In genomic region chr14:101559624-101560533, GRCh38 we compare ENCODE assay signal across 14 cellular contexts. TPM values are rescaled to one million over a fixed set of nuclear protein-coding genes. Genes with fewer than 3 reads are reported as not detected.
DNase-seq lines count a peak whose midpoint lies in the region; FAIRE-seq and TF ChIP-seq lines count a peak whose summit lies in the region.
"Had no signal": no experiment of that assay in that cellular context is flagged by ENCODE, and none has a peak within 500 bp of the region (broad histone marks: within the 10 kb centered on the region; RNA-seq: fewer than 3 reads in every experiment).

No MANE protein-coding gene starts in this region.

- no peaks in the 10 kb centered on the region for H3K4me1 Mint-ChIP-seq in CD14-positive monocyte

- no peak overlapping the region for H3K27ac ChIP-seq in neural cell (ENCODE audit: low read length)

- TF ChIP-seq EP300 in neural cell (conservative IDR thresholded peaks at IDR 0.05; ENCODE audit: poor library complexity, severe bottlenecking) = no peak

- peak overlapping the region in 1 of 2 donors; percentile 46 for H3K4me3 Mint-ChIP-seq in CD14-positive monocyte
- H3K4me3 Mint-ChIP-seq: activated naive CD8-positive, alpha-beta T cell treated with anti-CD3 and anti-CD28 coated beads, Interleukin-2, amount 10 ng/mL, durations not matched to agents 7 days and 5 days had no signal

- H3K9ac ChIP-seq in neural cell (ENCODE audit: low read length) = peak overlapping the region; percentile 60

- H3K4me3 ChIP-seq in fibroblast of villous mesenchyme (ENCODE audit: low read depth, low read length) (peak overlapping the region; percentile 39), neural cell (ENCODE audit: low read length) (peak overlapping the region; percentile 73)

- no peak for FAIRE-seq in RCC 7860 (lab: Jason Lieb, UNC)
- FAIRE-seq: G401.6, H54 had no signal

- peak; percentile 72 for TF ChIP-seq RAD21 in neural cell (conservative IDR thresholded peaks at IDR 0.05)

- H3K27me3 Mint-ChIP-seq in CD14-positive monocyte (ENCODE audit: low read depth in 3 of 3) = peaks cover 55 to 73% (median 65%) of the 10 kb centered on the region in 3 donors

- DNase-seq in AG09319 (ENCODE audit: extremely low read depth, low read depth) = no peak
- DNase-seq in KG1 (lab: John Stamatoyannopoulos, UW) = peak; percentile 4
- DNase-seq in fibroblast of villous mesenchyme (ENCODE audit: low read depth) = peak; percentile 14
- no peak for DNase-seq in DMS79 (lab: John Stamatoyannopoulos, UW)
- no peak for DNase-seq in CD14-positive monocyte (ENCODE audit: low spot score)
- no peak for DNase-seq in RCC 7860 (ENCODE audit: low spot score)
- no peak for DNase-seq in NCI-H446 treated with DMSO at 0.1 percent for 48 hours (lab: John Stamatoyannopoulos, UW)
- DNase-seq: activated naive CD8-positive, alpha-beta T cell treated with anti-CD3 and anti-CD28 coated beads, Interleukin-2, amount 10 ng/mL, durations not matched to agents 7 days and 5 days had no signal

- H3K9me3 ChIP-seq in neural cell (ENCODE audit: low read length) = no peaks in the 10 kb centered on the region

- peak; percentile 23 for TF ChIP-seq CTCF in AG09319 (IDR thresholded peaks at IDR 0.05; ENCODE audit: low read depth, low read length)
- TF ChIP-seq CTCF in fibroblast of villous mesenchyme (IDR thresholded peaks at IDR 0.05; ENCODE audit: insufficient read depth, low read depth, low read length) = peak; percentile 24
- TF ChIP-seq CTCF in neural cell (IDR thresholded peaks at IDR 0.05; ENCODE audit: poor library complexity, severe bottlenecking) = peak; percentile 62
- TF ChIP-seq CTCF in CD14-positive monocyte (IDR thresholded peaks at IDR 0.05) = no peak

- intact Hi-C loops in CD14-positive monocyte (cut with micrococcal nuclease) = no loop called here

- H3K79me2 ChIP-seq in neural cell (replicated peaks; ENCODE audit: insufficient read depth, low read length) = no peaks in the 10 kb centered on the region

- peaks cover 13 to 14% of the 10 kb centered on the region in 2 donors for H3K36me3 Mint-ChIP-seq in CD14-positive monocyte

- no peaks in the 10 kb centered on the region for H4K20me1 ChIP-seq in neural cell (ENCODE audit: insufficient read depth)

- peaks cover 18 to 32% (median 25%) of the 10 kb centered on the region in 7 donors for H3K9me3 Mint-ChIP-seq in CD14-positive monocyte

- H3K9me2 ChIP-seq in neural cell (ENCODE audit: insufficient read depth, low read length) = no peaks in the 10 kb centered on the region

- H3K36me3 ChIP-seq in neural cell (ENCODE audit: insufficient read depth, low read length) = no peaks in the 10 kb centered on the region

- no peak overlapping the region for H3K27ac Mint-ChIP-seq in CD14-positive monocyte
- H3K27ac Mint-ChIP-seq: activated naive CD8-positive, alpha-beta T cell treated with anti-CD3 and anti-CD28 coated beads, Interleukin-2, amount 10 ng/mL, durations not matched to agents 7 days and 5 days had no signal

- no peaks in the 10 kb centered on the region for H3F3A ChIP-seq in neural cell (ENCODE audit: insufficient read depth, low read length, poor library complexity, severe bottlenecking)

- H3K27me3 ChIP-seq in neural cell (ENCODE audit: insufficient read depth, low read depth, low read length) = peaks cover 57% of the 10 kb centered on the region

- H2AFZ ChIP-seq in neural cell (ENCODE audit: low read depth, low read length) = no peak overlapping the region

- no peak overlapping the region for H3K4me2 ChIP-seq in neural cell (ENCODE audit: low read length)

TF ChIP-seq in neural cell, 6 proteins besides CTCF, POLR2A, EP300 and RAD21:
- TF ChIP-seq POLR2AphosphoS5 (IDR thresholded peaks at IDR 0.05) = no peak
- TF ChIP-seq TAF1 (IDR thresholded peaks at IDR 0.05; ENCODE audit: low read depth) = no peak
- peak; percentile 67 for TF ChIP-seq SMC3 (conservative IDR thresholded peaks at IDR 0.05; ENCODE audit: poor library complexity)
TF ChIP-seq in neural cell: peak in this region for 1.

RNA-seq across cellular contexts. Expression of gene DIO3, which starts 1.4 kb away (rescaled TPM):
- total RNA-seq in fibroblast of villous mesenchyme = not detected in 2 replicates
- polyA plus RNA-seq in neural cell (49.2 and 68.3 TPM in 2 replicates), CD14-positive monocyte (not detected)
- 50.1 and 50.9 TPM in 2 replicates for polyA minus RNA-seq in neural cell
- total RNA-seq: activated naive CD8-positive, alpha-beta T cell treated with anti-CD3 and anti-CD28 coated beads, Interleukin-2, amount 10 ng/mL, durations not matched to agents 7 days and 5 days; MCF 10A; mononuclear cell; T-helper 1 cell treated with Interleukin-12 subunit alpha and Interleukin-12 subunit beta and Interleukin-4 antibody, amounts not matched to agents 30 ng/mL and 1 ng/mL, for 36 hours had no signal

Comparison
In these comparisons a context has a peak if more than half of its experiments do, and no peak if none do; other contexts are left out.
1. DNase-seq: peak in KG1 (single experiment) and fibroblast of villous mesenchyme (single experiment); none in AG09319 (single experiment), DMS79 (single experiment), CD14-positive monocyte (single experiment), RCC 7860 (single experiment) and NCI-H446 treated with DMSO at 0.1 percent for 48 hours (single experiment).
2. RNA of gene DIO3, which starts 1.4 kb away (polyA plus RNA-seq): 49.2 to 68.3 TPM in neural cell; not detected in CD14-positive monocyte; every median in the first group is over 10 times any median in the second.